In the genomic region with DNA sequence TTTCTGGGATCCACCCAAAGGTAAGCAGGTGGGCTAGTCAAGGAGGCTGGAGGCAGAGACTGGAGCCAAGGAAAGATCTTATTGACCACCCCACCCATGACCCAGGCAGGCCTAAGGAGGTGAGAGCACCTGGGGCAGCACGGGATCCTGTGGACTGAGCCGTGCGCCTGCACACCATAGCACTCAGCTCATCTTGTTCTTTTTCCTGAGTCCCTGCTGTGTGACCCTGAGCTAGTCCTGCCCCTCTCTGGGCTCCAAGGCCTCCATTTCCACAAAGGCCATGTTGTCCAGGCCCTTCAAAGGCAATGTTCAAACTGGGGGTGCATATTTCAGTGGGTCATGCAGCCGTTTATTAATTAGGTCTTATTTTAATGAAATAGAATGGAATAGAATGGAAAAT, we compare ENCODE assay signal across 33 cellular contexts. TPM values are rescaled to one million over a fixed set of nuclear protein-coding genes. Genes with fewer than 3 reads are reported as not detected.
"Had no signal": no experiment of that assay in that cellular context is flagged by ENCODE, and none has a peak within 500 bp of the region (broad histone marks: within the 10 kb centered on the region; RNA-seq: fewer than 3 reads in every experiment).

No MANE protein-coding gene starts in this region.

- H3K4me1 ChIP-seq: foreskin keratinocyte, psoas muscle had no signal

- H3K36me3 Mint-ChIP-seq: immature natural killer cell; mesothelial cell of epicardium; naive B cell; natural killer cell treated with Interleukin-12 subunit alpha and Interleukin-12 subunit beta and Interleukin-15 and Interleukin-18, amount 100 ng/mL, for 72 hours; stimulated activated memory B cell treated with anti-CD40 and anti-IgM and Interleukin-4, amounts not matched to agents 10 μg/mL and 1 μg/mL and 100 μg/mL, for 72 hours; type B pancreatic cell had no signal

- H3K4me3 Mint-ChIP-seq: dendritic cell treated with granulocyte-macrophage colony-stimulating factor and Interleukin-4, amounts not matched to agents 40 ng/mL and 50 ng/mL, for 4 days; mesothelial cell of epicardium; naive B cell; natural killer cell treated with Interleukin-12 subunit alpha and Interleukin-12 subunit beta and Interleukin-15 and Interleukin-18, amount 100 ng/mL, for 72 hours; neural crest cell; stimulated activated memory B cell treated with anti-CD40 and anti-IgM and Interleukin-4, amounts not matched to agents 10 μg/mL and 1 μg/mL and 100 μg/mL, for 72 hours; type B pancreatic cell had no signal

- H3K27ac ChIP-seq: esophagus muscularis mucosa, foreskin keratinocyte, gastroesophageal sphincter, heart left ventricle, psoas muscle, skin epidermis, spleen, testis, tibial artery had no signal

- H3K9me3 ChIP-seq: esophagus muscularis mucosa, gastroesophageal sphincter, heart left ventricle, mucosa of descending colon, psoas muscle, spleen, testis, tibial artery had no signal

- H3K27me3 ChIP-seq: esophagus muscularis mucosa, gastroesophageal sphincter, heart left ventricle, testis, tibial artery had no signal

- H3K9me3 Mint-ChIP-seq: dendritic cell treated with granulocyte-macrophage colony-stimulating factor and Interleukin-4, amounts not matched to agents 40 ng/mL and 50 ng/mL, for 4 days; immature natural killer cell; mesothelial cell of epicardium; naive B cell; natural killer cell treated with Interleukin-12 subunit alpha and Interleukin-12 subunit beta and Interleukin-15 and Interleukin-18, amount 100 ng/mL, for 72 hours; neural crest cell; stimulated activated memory B cell treated with anti-CD40 and anti-IgM and Interleukin-4, amounts not matched to agents 10 μg/mL and 1 μg/mL and 100 μg/mL, for 72 hours; type B pancreatic cell had no signal

- FAIRE-seq: colon, endothelial cell of umbilical vein had no signal

- H3K4me3 ChIP-seq: esophagus muscularis mucosa, gastroesophageal sphincter, heart left ventricle, mucosa of descending colon, psoas muscle, skin epidermis, spleen, testis, tibial artery had no signal

- H3K27ac Mint-ChIP-seq: dendritic cell treated with granulocyte-macrophage colony-stimulating factor and Interleukin-4, amounts not matched to agents 40 ng/mL and 50 ng/mL, for 4 days; immature natural killer cell; mesothelial cell of epicardium; naive B cell; natural killer cell treated with Interleukin-12 subunit alpha and Interleukin-12 subunit beta and Interleukin-15 and Interleukin-18, amount 100 ng/mL, for 72 hours; stimulated activated memory B cell treated with anti-CD40 and anti-IgM and Interleukin-4, amounts not matched to agents 10 μg/mL and 1 μg/mL and 100 μg/mL, for 72 hours had no signal

- ATAC-seq: gastroesophageal sphincter; heart left ventricle; natural killer cell treated with Interleukin-12 subunit alpha and Interleukin-12 subunit beta and Interleukin-15 and Interleukin-18, amount 100 ng/mL, for 72 hours; right cardiac atrium; stimulated activated memory B cell treated with anti-CD40 and anti-IgM and Interleukin-4, amounts not matched to agents 10 μg/mL and 1 μg/mL and 100 μg/mL, for 72 hours; stimulated activated naive CD8-positive, alpha-beta T cell treated with anti-CD3 and anti-CD28 coated beads, Interleukin-15, Interleukin-2, amounts not matched to agents 100 U/mL and 50 U/mL, for 24 hours had no signal

- H3K36me3 ChIP-seq: esophagus muscularis mucosa, gastroesophageal sphincter, heart left ventricle, spleen, tibial artery had no signal

- DNase-seq: effector CD8-positive, alpha-beta T cell; foreskin keratinocyte; heart left ventricle; immature natural killer cell; islet precursor cell; mesenchymal stem cell; naive B cell; psoas muscle; right cardiac atrium; spleen; stimulated activated CD4-positive, alpha-beta T cell treated with anti-CD3 and anti-CD28 coated beads, Interleukin-4, amount 100 ng/mL, for 4 hours; stimulated activated naive CD8-positive, alpha-beta T cell treated with anti-CD3 and anti-CD28 coated beads, Interleukin-15, Interleukin-2, amounts not matched to agents 100 U/mL and 50 U/mL, for 24 hours; testis; tibial artery had no signal

RNA-seq across cellular contexts. Expression of a gene that starts 7.2 kb away (rescaled TPM):
- total RNA-seq: endothelial cell of umbilical vein; gastroesophageal sphincter; liver; lung microvascular endothelial cell; natural killer cell treated with Interleukin-12 subunit alpha and Interleukin-12 subunit beta and Interleukin-15 and Interleukin-18, amount 100 ng/mL, for 72 hours; psoas muscle; urinary bladder had no signal
- polyA plus RNA-seq: immature natural killer cell had no signal

RNA-seq across cellular contexts. Expression of a gene that starts 22.7 kb away (rescaled TPM):
- total RNA-seq: endothelial cell of umbilical vein; foreskin keratinocyte; liver; lung microvascular endothelial cell; natural killer cell treated with Interleukin-12 subunit alpha and Interleukin-12 subunit beta and Interleukin-15 and Interleukin-18, amount 100 ng/mL, for 72 hours; osteocyte had no signal
- polyA plus RNA-seq: foreskin keratinocyte, immature natural killer cell, liver had no signal

RNA-seq across cellular contexts. Expression of a gene that starts 44.4 kb away (rescaled TPM):
- total RNA-seq: cerebellum, endothelial cell of umbilical vein, epithelial cell of proximal tubule, foreskin keratinocyte, liver, lung microvascular endothelial cell, neural crest cell, osteocyte, urinary bladder had no signal
- polyA plus RNA-seq: endothelial cell of umbilical vein, fibroblast of lung, foreskin keratinocyte, immature natural killer cell, liver had no signal

RNA-seq across cellular contexts. Expression of a gene that starts 48.4 kb away (rescaled TPM):
- total RNA-seq: endothelial cell of umbilical vein; epithelial cell of proximal tubule; foreskin keratinocyte; lung microvascular endothelial cell; natural killer cell treated with Interleukin-12 subunit alpha and Interleukin-12 subunit beta and Interleukin-15 and Interleukin-18, amount 100 ng/mL, for 72 hours; neural crest cell had no signal
- polyA plus RNA-seq: endothelial cell of umbilical vein, foreskin keratinocyte, immature natural killer cell had no signal
